8 cellular contexts compared by ENCODE assay signal in genomic region chr21:44920694-44921604, GRCh38. TPM values are rescaled to one million over a fixed set of nuclear protein-coding genes. Genes with fewer than 3 reads are reported as not detected.
A peak's percentile ranks its signal among the peaks of the same experiment; 100 is the strongest.
DNase-seq lines count a peak whose midpoint lies in the region; ATAC-seq and TF ChIP-seq lines count a peak whose summit lies in the region.

TSS of gene ITGB2 (minus strand) at chr21:44920899. CDS start at chr21:44910782, 10,117 bp downstream.

- peak within 1 kb of the TSS; percentile 5 to 35 for H3K4me3 ChIP-seq in right atrium auricular region

- peak within 1 kb of the TSS; percentile 95 for H3K27ac Mint-ChIP-seq in activated CD4-positive, alpha-beta memory T cell treated with anti-CD3 and anti-CD28 coated beads for 36 hours

- H3K9me3 Mint-ChIP-seq in activated CD4-positive, alpha-beta memory T cell treated with anti-CD3 and anti-CD28 coated beads for 36 hours = no peaks in the 10 kb centered on the region

- DNase-seq in activated CD4-positive, alpha-beta memory T cell treated with anti-CD3 and anti-CD28 coated beads for 36 hours = peak; percentile 83
- DNase-seq in right atrium auricular region (ENCODE audit: low spot score) (no peak), D341Med (ENCODE audit: low spot score) (no peak), NCI-H2171 (lab: John Stamatoyannopoulos, UW) (no peak), NCI-H226 (no peak)
- peak; percentile 45 for DNase-seq in stimulated activated CD8-positive, alpha-beta memory T cell treated with anti-CD3 and anti-CD28 coated beads, Interleukin-12 subunit alpha, Interleukin-12 subunit beta, amount 100 ng/mL, for 4 hours (ENCODE audit: low read depth)

- no peaks in the 10 kb centered on the region for H3K27me3 ChIP-seq in right atrium auricular region

- peak; percentile 88 for ATAC-seq in GM18511 (IDR thresholded peaks at IDR 0.05; ENCODE audit: unreplicated experiment)
- peak; percentile 51 for ATAC-seq in HG03520 (IDR thresholded peaks at IDR 0.05; ENCODE audit: unreplicated experiment)

- H3K27me3 Mint-ChIP-seq in activated CD4-positive, alpha-beta memory T cell treated with anti-CD3 and anti-CD28 coated beads for 36 hours = no peaks in the 10 kb centered on the region

- no peaks in the 10 kb centered on the region for H3K9me3 ChIP-seq in right atrium auricular region

- H3K4me1 ChIP-seq in right atrium auricular region = peaks cover 0 to 8% of the 10 kb centered on the region in 2 donors

- H3K36me3 ChIP-seq in right atrium auricular region = no peaks in the 10 kb centered on the region

- H3K4me3 Mint-ChIP-seq in activated CD4-positive, alpha-beta memory T cell treated with anti-CD3 and anti-CD28 coated beads for 36 hours = peak within 1 kb of the TSS; percentile 100

- CTCF ChIA-PET in activated CD4-positive, alpha-beta memory T cell treated with anti-CD3 and anti-CD28 coated beads for 36 hours (lab: Charles Lee) = interaction anchor here (0.6 to 5.3 kb wide), 5 partner anchors 8 to 27 kb away, joined by 3 to 34 read pairs (median 4); no protein-coding TSS in a partner anchor

- peaks cover 7% of the 10 kb centered on the region for H3K36me3 Mint-ChIP-seq in activated CD4-positive, alpha-beta memory T cell treated with anti-CD3 and anti-CD28 coated beads for 36 hours

- peaks cover 61% of the 10 kb centered on the region for H3K4me1 Mint-ChIP-seq in activated CD4-positive, alpha-beta memory T cell treated with anti-CD3 and anti-CD28 coated beads for 36 hours (ENCODE audit: low read depth)

- POLR2A ChIA-PET in activated CD4-positive, alpha-beta memory T cell treated with anti-CD3 and anti-CD28 coated beads for 36 hours (lab: Charles Lee) = interaction anchor here (0.9 to 1.0 kb wide), 3 partner anchors 8 to 47 kb away, joined by 3 to 4 read pairs (median 4); partner anchors contain the start of gene PTTG1IP

- TF ChIP-seq CTCF in right atrium auricular region (IDR thresholded peaks at IDR 0.05) = no peak

- H3K27ac ChIP-seq in right atrium auricular region = no peak within 1 kb of the TSS

- intact Hi-C loops in activated CD4-positive, alpha-beta memory T cell treated with anti-CD3 and anti-CD28 coated beads for 36 hours (cut with micrococcal nuclease) = loop anchor here (1.0 to 10.0 kb wide), 3 partner anchors 9 to 724 kb away; partner anchors contain the start of gene PCBP3

RNA-seq across cellular contexts. Expression of gene ITGB2, which starts in this region (rescaled TPM):
- total RNA-seq in activated CD4-positive, alpha-beta memory T cell treated with anti-CD3 and anti-CD28 coated beads for 36 hours = 100 to 1,000 TPM; 242 to 247 TPM
- total RNA-seq in right atrium auricular region = 10 to 100 TPM; 16.7 to 63.6 TPM

Comparison
In these comparisons a context has a peak if more than half of its experiments do, and no peak if none do; other contexts are left out.
1. DNase-seq: peak in activated CD4-positive, alpha-beta memory T cell treated with anti-CD3 and anti-CD28 coated beads for 36 hours (single experiment) and stimulated activated CD8-positive, alpha-beta memory T cell treated with anti-CD3 and anti-CD28 coated beads, Interleukin-12 subunit alpha, Interleukin-12 subunit beta, amount 100 ng/mL, for 4 hours (single experiment); none in right atrium auricular region (single experiment), D341Med (single experiment), NCI-H2171 (single experiment) and NCI-H226 (single experiment).